20 cellular contexts compared by ENCODE assay signal in the genomic region with DNA sequence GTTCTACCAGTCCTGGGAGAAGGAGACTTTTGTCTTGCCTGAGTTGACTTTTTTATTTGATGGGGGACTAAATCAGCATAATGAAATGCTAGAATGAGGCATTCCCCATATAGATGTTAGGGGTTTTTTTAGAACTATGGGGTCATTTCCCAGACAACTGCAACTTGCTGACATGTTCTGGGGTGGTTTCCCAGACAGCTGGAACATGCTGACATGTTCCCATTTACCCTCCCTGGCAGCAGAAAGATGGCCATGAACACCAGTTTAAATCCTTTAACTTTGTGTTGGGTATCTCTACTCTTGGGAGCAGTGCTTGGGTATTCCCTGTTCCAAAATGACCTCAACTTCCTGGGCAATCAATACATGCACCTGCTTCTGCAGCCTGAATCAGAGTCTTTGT.
DNase-seq lines count a peak whose midpoint lies in the region; ATAC-seq, FAIRE-seq and TF ChIP-seq lines count a peak whose summit lies in the region.
"Had no signal": no experiment of that assay in that cellular context is flagged by ENCODE, and none has a peak within 500 bp of the region (broad histone marks: within the 10 kb centered on the region; RNA-seq: fewer than 3 reads in every experiment).

No MANE protein-coding gene starts in this region.

- peak; percentile 67 for FAIRE-seq in GM12892 (lab: Jason Lieb, UNC)
- FAIRE-seq: GM12891, GM19239, H1 had no signal

- in situ Hi-C loops in GM13976 (cut with MboI; ENCODE audit: low sequenced_read_pairs, unreplicated experiment) = no loop called here

- TF ChIP-seq POLR2A in GM12892 (IDR thresholded peaks at IDR 0.05; ENCODE audit: low read depth, low read length) (no peak), heart left ventricle (IDR thresholded peaks at IDR 0.05) (no peak)

- H3K4me1 ChIP-seq in heart left ventricle (peaks cover 0 to 21% (median 6%) of the 10 kb centered on the region in 12 donors), left ventricle myocardium inferior (peaks cover 26% of the 10 kb centered on the region)

- H3K4me3 Mint-ChIP-seq in stimulated activated memory B cell treated with anti-CD40 and anti-IgM and Interleukin-4, amounts not matched to agents 10 μg/mL and 1 μg/mL and 100 μg/mL, for 72 hours = no peak overlapping the region
- H3K4me3 Mint-ChIP-seq: CD4-positive, alpha-beta memory T cell had no signal

- H3K36me3 ChIP-seq in heart left ventricle = no peaks in the 10 kb centered on the region
- no peaks in the 10 kb centered on the region for H3K36me3 ChIP-seq in left ventricle myocardium inferior

- H3K4me3 ChIP-seq in heart left ventricle = no peak overlapping the region
- H3K4me3 ChIP-seq in left ventricle myocardium inferior = no peak overlapping the region
- H3K4me3 ChIP-seq: GM23248 had no signal

- TF ChIP-seq CTCF in heart left ventricle (IDR thresholded peaks at IDR 0.05) (no peak), left ventricle myocardium inferior (IDR thresholded peaks at IDR 0.05; ENCODE audit: borderline replicate concordance) (no peak), GM13976 (IDR thresholded peaks at IDR 0.05; ENCODE audit: borderline replicate concordance, control extremely low read depth, extremely low read depth, insufficient read depth, missing control alignments) (no peak)

- H3K27me3 ChIP-seq in heart left ventricle (peaks cover 0 to 7% (median 0%) of the 10 kb centered on the region in 9 donors), left ventricle myocardium inferior (ENCODE audit: low read depth) (no peaks in the 10 kb centered on the region)

- ATAC-seq in heart left ventricle = peak; percentile 84 to 90 (median 88)
- ATAC-seq in stimulated activated memory B cell treated with anti-CD40 and anti-IgM and Interleukin-4, amounts not matched to agents 10 μg/mL and 1 μg/mL and 100 μg/mL, for 72 hours = peak; percentile 36
- no peak for ATAC-seq in activated CD4-positive, CD25-positive, alpha-beta regulatory T cell treated with anti-CD3 and anti-CD28 coated beads, Interleukin-2, amount 50 U/mL, for 24 hours
- no peak for ATAC-seq in HG02610 (IDR thresholded peaks at IDR 0.05; ENCODE audit: unreplicated experiment)

- peak overlapping the region in 4 of 12 donors; percentile 13 to 57 (median 36) for H3K27ac ChIP-seq in heart left ventricle
- peak overlapping the region; percentile 73 for H3K27ac ChIP-seq in left ventricle myocardium inferior (replicated peaks)
- H3K27ac ChIP-seq: GM23248 had no signal

- H3K4me1 Mint-ChIP-seq in stimulated activated memory B cell treated with anti-CD40 and anti-IgM and Interleukin-4, amounts not matched to agents 10 μg/mL and 1 μg/mL and 100 μg/mL, for 72 hours = peaks cover 12% of the 10 kb centered on the region
- H3K4me1 Mint-ChIP-seq: CD4-positive, alpha-beta memory T cell had no signal

- no peaks in the 10 kb centered on the region for H3K27me3 Mint-ChIP-seq in stimulated activated memory B cell treated with anti-CD40 and anti-IgM and Interleukin-4, amounts not matched to agents 10 μg/mL and 1 μg/mL and 100 μg/mL, for 72 hours

- H3K36me3 Mint-ChIP-seq in stimulated activated memory B cell treated with anti-CD40 and anti-IgM and Interleukin-4, amounts not matched to agents 10 μg/mL and 1 μg/mL and 100 μg/mL, for 72 hours = no peaks in the 10 kb centered on the region
- H3K36me3 Mint-ChIP-seq: CD4-positive, alpha-beta memory T cell had no signal

- intact Hi-C loops in heart left ventricle (cut with DNase I) (no loop called here), left ventricle myocardium inferior (cut with micrococcal nuclease) (no loop called here)

- DNase-seq in GM12892 (ENCODE audit: insufficient read length) = no peak
- peak in 2 of 5 donors; percentile 29 to 50 for DNase-seq in heart left ventricle
- DNase-seq in left ventricle myocardium inferior = no peak
- DNase-seq in GM13976 (ENCODE audit: low spot score) = no peak
- DNase-seq: C1 segment of cervical spinal cord; Calu3; CD4-positive, alpha-beta memory T cell; COR-L47; DMS53; DMS79 treated with DMSO at 0.1 percent for 48 hours; GF-D8; GM23248; H7; HCEC 1CT had no signal

- no peak overlapping the region for H3K27ac Mint-ChIP-seq in stimulated activated memory B cell treated with anti-CD40 and anti-IgM and Interleukin-4, amounts not matched to agents 10 μg/mL and 1 μg/mL and 100 μg/mL, for 72 hours
- H3K27ac Mint-ChIP-seq: CD4-positive, alpha-beta memory T cell had no signal

- H3K9me3 ChIP-seq in heart left ventricle = peaks cover 0 to 9% (median 0%) of the 10 kb centered on the region in 12 donors
- H3K9me3 ChIP-seq in left ventricle myocardium inferior (replicated peaks) = peaks cover 14% of the 10 kb centered on the region

- H3K9me3 Mint-ChIP-seq in stimulated activated memory B cell treated with anti-CD40 and anti-IgM and Interleukin-4, amounts not matched to agents 10 μg/mL and 1 μg/mL and 100 μg/mL, for 72 hours = peaks cover 2% of the 10 kb centered on the region

Comparison
In these comparisons a context has a peak if more than half of its experiments do, and no peak if none do; other contexts are left out.
1. ATAC-seq: peak in heart left ventricle (4 of 4) and stimulated activated memory B cell treated with anti-CD40 and anti-IgM and Interleukin-4, amounts not matched to agents 10 μg/mL and 1 μg/mL and 100 μg/mL, for 72 hours (single experiment); none in activated CD4-positive, CD25-positive, alpha-beta regulatory T cell treated with anti-CD3 and anti-CD28 coated beads, Interleukin-2, amount 50 U/mL, for 24 hours (0 of 2) and HG02610 (single experiment).